ENCODE assay signal across 16 cellular contexts in the genomic region with DNA sequence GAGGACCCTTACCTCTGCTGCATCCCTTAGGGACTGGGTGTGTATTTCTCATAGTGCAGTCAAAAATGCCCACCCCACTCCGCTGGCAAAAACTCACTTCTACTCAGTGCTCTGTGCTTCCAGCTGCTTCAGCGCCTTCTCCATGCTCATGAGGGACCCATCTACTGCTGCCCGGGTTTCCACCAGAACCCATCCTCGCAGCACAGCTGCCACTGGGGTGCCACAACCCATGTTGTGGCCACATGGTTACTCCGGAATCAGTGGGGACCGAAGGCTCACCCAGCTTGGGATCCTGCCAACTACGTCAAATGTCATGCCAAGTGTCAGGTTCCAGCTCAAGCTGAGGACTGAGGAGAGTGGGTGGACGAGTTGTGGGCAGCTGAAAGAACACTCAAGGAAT.
DNase-seq lines count a peak whose midpoint lies in the region; ATAC-seq and TF ChIP-seq lines count a peak whose summit lies in the region.
"Had no signal": no experiment of that assay in that cellular context is flagged by ENCODE, and none has a peak within 500 bp of the region (broad histone marks: within the 10 kb centered on the region; RNA-seq: fewer than 3 reads in every experiment).

No MANE protein-coding gene starts in this region.

- H3K4me1 ChIP-seq in neuronal stem cell (ENCODE audit: control insufficient read depth in 2 of 2, insufficient read depth in 1 of 2, low read depth in 1 of 2, low read length in 2 of 2): no peaks in the 10 kb centered on the region
- H3K4me1 ChIP-seq in hepatocyte (ENCODE audit: insufficient read depth): no peaks in the 10 kb centered on the region
- H3K4me1 ChIP-seq: A549; BLaER1 treated with 17β-estradiol and CSF1 and Interleukin-3, amounts not matched to agents 10 nM and 100 nM; Caco-2 had no signal

- no peaks in the 10 kb centered on the region for H3K9me2 ChIP-seq in hepatocyte (replicated peaks; ENCODE audit: insufficient read depth)

- no peak overlapping the region for H2BK15ac ChIP-seq in neuronal stem cell (ENCODE audit: low read length)

- H3K18ac ChIP-seq in neuronal stem cell (ENCODE audit: low read length): peak overlapping the region; percentile 70

- H4K8ac ChIP-seq in neuronal stem cell (ENCODE audit: low read depth, low read length): no peak overlapping the region

- H2BK120ac ChIP-seq in neuronal stem cell (ENCODE audit: low read depth, low read length): no peak overlapping the region

- H2AFZ ChIP-seq in neuronal stem cell (ENCODE audit: low read length) (peak overlapping the region; percentile 22), hepatocyte (no peak overlapping the region)

- no peak overlapping the region for H3K9ac ChIP-seq in neuronal stem cell (ENCODE audit: low read depth, low read length, poor library complexity)
- H3K9ac ChIP-seq: BLaER1 treated with 17β-estradiol and CSF1 and Interleukin-3, amounts not matched to agents 10 nM and 100 nM had no signal

- TF ChIP-seq CTCF in hepatocyte (IDR thresholded peaks at IDR 0.05; ENCODE audit: poor library complexity): no peak

- H3K4me2 ChIP-seq in neuronal stem cell (ENCODE audit: insufficient read depth, low read length, poor library complexity, severe bottlenecking) (no peak overlapping the region), hepatocyte (no peak overlapping the region)
- H3K4me2 ChIP-seq: A549; BLaER1 treated with 17β-estradiol and CSF1 and Interleukin-3, amounts not matched to agents 10 nM and 100 nM had no signal

- H2BK12ac ChIP-seq in neuronal stem cell (ENCODE audit: low read length): no peak overlapping the region

- H3K23ac ChIP-seq in neuronal stem cell (ENCODE audit: low read depth, low read length, poor library complexity): no peak overlapping the region

- H3K4me3 ChIP-seq in neuronal stem cell (ENCODE audit: low read length in 2 of 2) (no peak overlapping the region), hepatocyte (no peak overlapping the region)
- H3K4me3 ChIP-seq: A549; BLaER1 treated with 17β-estradiol and CSF1 and Interleukin-3, amounts not matched to agents 10 nM and 100 nM had no signal

- no peaks in the 10 kb centered on the region for H3K79me1 ChIP-seq in neuronal stem cell (ENCODE audit: low read depth, low read length)

- H3K14ac ChIP-seq in neuronal stem cell (ENCODE audit: low read length): no peak overlapping the region

- no peak overlapping the region for H2BK5ac ChIP-seq in neuronal stem cell (ENCODE audit: low read length)

- no peak for ATAC-seq in GM19463 (IDR thresholded peaks at IDR 0.05; ENCODE audit: unreplicated experiment)
- ATAC-seq: A549; CD8-positive, alpha-beta T cell had no signal

- no peak overlapping the region for H4K91ac ChIP-seq in neuronal stem cell (ENCODE audit: low read depth, low read length, poor library complexity)

- no peak overlapping the region for H3K27ac ChIP-seq in neuronal stem cell (replicated peaks; ENCODE audit: low read length)
- no peak overlapping the region for H3K27ac ChIP-seq in hepatocyte
- H3K27ac ChIP-seq: 22Rv1; A549; BLaER1 treated with 17β-estradiol and CSF1 and Interleukin-3, amounts not matched to agents 10 nM and 100 nM; C4-2B had no signal

- H3K79me2 ChIP-seq in hepatocyte: no peaks in the 10 kb centered on the region

- H2AK5ac ChIP-seq in neuronal stem cell (ENCODE audit: low read depth, low read length): no peak overlapping the region

- no CpG with 5 or more reads among the region's 8 CpGs for WGBS in neuronal stem cell (ENCODE audit: extremely low coverage in 2 of 2, insufficient read length in 2 of 2, insufficient replicate concordance in 1 of 2), 2 donors
- WGBS in hepatocyte (ENCODE audit: low lambda C conversion rate, missing lambda C conversion rate): 98% methylated on average over 8 of the region's 8 CpGs

- peaks cover 0 to 4% of the 10 kb centered on the region in 2 donors for H3K9me3 ChIP-seq in neuronal stem cell (replicated peaks in 1 of 2; ENCODE audit: control insufficient read depth in 2 of 2, insufficient read depth in 1 of 2, low read depth in 1 of 2, low read length in 2 of 2)
- no peaks in the 10 kb centered on the region for H3K9me3 ChIP-seq in hepatocyte (ENCODE audit: low read depth)
- H3K9me3 ChIP-seq: A549; BLaER1 treated with 17β-estradiol and CSF1 and Interleukin-3, amounts not matched to agents 10 nM and 100 nM; Caco-2 had no signal

- no peaks in the 10 kb centered on the region for H4K20me1 ChIP-seq in hepatocyte (ENCODE audit: insufficient read depth, poor library complexity, severe bottlenecking)
- H4K20me1 ChIP-seq: BLaER1 treated with 17β-estradiol and CSF1 and Interleukin-3, amounts not matched to agents 10 nM and 100 nM had no signal

- H3K36me3 ChIP-seq in neuronal stem cell (replicated peaks in 1 of 2; ENCODE audit: control insufficient read depth in 2 of 2, insufficient read depth in 2 of 2, low read length in 2 of 2) (no peaks in the 10 kb centered on the region), hepatocyte (replicated peaks; ENCODE audit: insufficient read depth, low read depth) (no peaks in the 10 kb centered on the region)
- H3K36me3 ChIP-seq: BLaER1 treated with 17β-estradiol and CSF1 and Interleukin-3, amounts not matched to agents 10 nM and 100 nM had no signal

- no peaks in the 10 kb centered on the region for H3K27me3 ChIP-seq in neuronal stem cell (ENCODE audit: control insufficient read depth in 3 of 3, insufficient read depth in 3 of 3, low read depth in 1 of 3, low read length in 3 of 3)
- no peaks in the 10 kb centered on the region for H3K27me3 ChIP-seq in hepatocyte
- H3K27me3 ChIP-seq: BLaER1 treated with 17β-estradiol and CSF1 and Interleukin-3, amounts not matched to agents 10 nM and 100 nM had no signal

- H3K4ac ChIP-seq in neuronal stem cell (ENCODE audit: low read length): no peak overlapping the region

- DNase-seq in DMS 273 (lab: John Stamatoyannopoulos, UW; ENCODE audit: unreplicated experiment) (peak; percentile 4), DMS 273 treated with DMSO at 0.1 percent for 48 hours (lab: John Stamatoyannopoulos, UW) (no peak), neuronal stem cell (ENCODE audit: low spot score) (no peak), hepatocyte (ENCODE audit: low spot score) (no peak)
- DNase-seq: AML-193; Caco-2; Calu3; CD4-positive, alpha-beta T cell; CD8-positive, alpha-beta T cell; DMS79 treated with DMSO at 0.1 percent for 48 hours; GF-D8 had no signal
